19 cellular contexts compared by ENCODE assay signal in genomic region chr1:42323551-42323950, GRCh38. TPM values are rescaled to one million over a fixed set of nuclear protein-coding genes. Genes with fewer than 3 reads are reported as not detected.
A peak's percentile ranks its signal among the peaks of the same experiment; 100 is the strongest.
DNase-seq lines count a peak whose midpoint lies in the region; ATAC-seq, FAIRE-seq and TF ChIP-seq lines count a peak whose summit lies in the region.
"Had no signal": no experiment of that assay in that cellular context is flagged by ENCODE, and none has a peak within 500 bp of the region (broad histone marks: within the 10 kb centered on the region; RNA-seq: fewer than 3 reads in every experiment).

No MANE protein-coding gene starts in this region.

- H3K4me3 ChIP-seq in gastrocnemius medialis (no peak overlapping the region), aorta (ENCODE audit: low read length in 2 of 2) (no peak overlapping the region), PC-3 (ENCODE audit: low read length) (no peak overlapping the region)
- H3K4me3 ChIP-seq: Peyer's patch had no signal

- peaks cover 92% of the 10 kb centered on the region for H3K4me1 Mint-ChIP-seq in activated naive CD8-positive, alpha-beta T cell (ENCODE audit: low read depth)
- peaks cover 81% of the 10 kb centered on the region for H3K4me1 Mint-ChIP-seq in activated naive CD8-positive, alpha-beta T cell treated with anti-CD3 and anti-CD28 coated beads, Interleukin-2, amount 50 U/mL, for 24 hours
- peaks cover 91% of the 10 kb centered on the region for H3K4me1 Mint-ChIP-seq in brain

- H2AFZ ChIP-seq in PC-3 (ENCODE audit: low read length), result no peak overlapping the region

- ATAC-seq in activated naive CD8-positive, alpha-beta T cell treated with anti-CD3 and anti-CD28 coated beads, Interleukin-2, amount 50 U/mL, for 24 hours, result no peak
- ATAC-seq in gastrocnemius medialis, result no peak
- ATAC-seq in HG03521 (IDR thresholded peaks at IDR 0.05; ENCODE audit: unreplicated experiment), result no peak
- ATAC-seq in aorta (ENCODE audit: low FRiP score), result no peak
- no peak for ATAC-seq in PC-3
- ATAC-seq: Right ventricle myocardium inferior had no signal

- H3K36me3 ChIP-seq in gastrocnemius medialis (no peaks in the 10 kb centered on the region), aorta (ENCODE audit: control insufficient read depth in 1 of 2, insufficient read depth in 2 of 2, low read length in 1 of 2) (no peaks in the 10 kb centered on the region), PC-3 (ENCODE audit: low read depth, low read length) (no peaks in the 10 kb centered on the region)
- H3K36me3 ChIP-seq: Peyer's patch had no signal

- 85 to 89% methylated on average over 2 of the region's 2 CpGs for WGBS in aorta, 2 donors

- no peak overlapping the region for H3K9ac ChIP-seq in PC-3 (ENCODE audit: low read length)

- H3K27me3 ChIP-seq in gastrocnemius medialis (no peaks in the 10 kb centered on the region), aorta (ENCODE audit: control insufficient read depth in 1 of 2, insufficient read depth in 2 of 2, low read length in 1 of 2) (no peaks in the 10 kb centered on the region), PC-3 (ENCODE audit: low read length) (no peaks in the 10 kb centered on the region)
- H3K27me3 ChIP-seq: Peyer's patch had no signal

- H3K27ac ChIP-seq in gastrocnemius medialis (peak overlapping the region; percentile 75 to 87 (median 84)), aorta (ENCODE audit: low read depth in 1 of 2, low read length in 2 of 2) (no peak overlapping the region), PC-3 (ENCODE audit: low read length) (no peak overlapping the region)
- H3K27ac ChIP-seq: C4-2B, Peyer's patch had no signal

- no TSS peak for BruUV-seq in PC-3 (replicated peaks; lab: Mats Ljungman, UMichigan)

- H3K4me1 ChIP-seq in gastrocnemius medialis (peaks cover 80 to 92% of the 10 kb centered on the region in 2 donors), aorta (ENCODE audit: control insufficient read depth in 1 of 2, insufficient read depth in 2 of 2, low read length in 2 of 2) (peaks cover 4 to 6% of the 10 kb centered on the region in 2 donors), PC-3 (ENCODE audit: insufficient read depth, low read length) (peaks cover 12% of the 10 kb centered on the region)

- H3F3A ChIP-seq in PC-3 (ENCODE audit: low read length, unreplicated experiment), result no peaks in the 10 kb centered on the region

- no peak for TF ChIP-seq POLR2A in gastrocnemius medialis (IDR thresholded peaks at IDR 0.05)

- no peak for DNase-seq in activated naive CD8-positive, alpha-beta T cell treated with anti-CD3 and anti-CD28 coated beads, Interleukin-2, amount 50 U/mL, for 24 hours
- DNase-seq in GM19239 (ENCODE audit: insufficient read length, low spot score), result no peak
- DNase-seq in gastrocnemius medialis, result no peak
- no peak for DNase-seq in aorta
- DNase-seq in PC-3, result no peak
- DNase-seq: Calu3, H7, IMR-90, NCI-H1105 treated with DMSO at 0.1 percent for 48 hours, NCI-H1694 treated with DMSO at 0.1 percent for 48 hours, NCI-H2107, NCI-H2227 treated with DMSO at 0.1 percent for 48 hours, NCI-H524 treated with DMSO at 0.1 percent for 48 hours, Peyer's patch had no signal

- H3K9me3 ChIP-seq in gastrocnemius medialis, result no peaks in the 10 kb centered on the region
- no peaks in the 10 kb centered on the region for H3K9me3 ChIP-seq in aorta (ENCODE audit: control insufficient read depth, low read length)
- no peaks in the 10 kb centered on the region for H3K9me3 ChIP-seq in PC-3 (ENCODE audit: low read length)
- H3K9me3 ChIP-seq: Peyer's patch had no signal

- H4K20me1 ChIP-seq in PC-3 (ENCODE audit: low read length), result peaks cover 83% of the 10 kb centered on the region

- peak overlapping the region; percentile 76 for H3K27ac Mint-ChIP-seq in activated naive CD8-positive, alpha-beta T cell
- no peak overlapping the region for H3K27ac Mint-ChIP-seq in activated naive CD8-positive, alpha-beta T cell treated with anti-CD3 and anti-CD28 coated beads, Interleukin-2, amount 50 U/mL, for 24 hours
- H3K27ac Mint-ChIP-seq in brain, result peak overlapping the region in 3 of 5 experiments; percentile 40 to 93 (median 80)

- in situ Hi-C loops in gastrocnemius medialis (cut with MboI; ENCODE audit: low sequenced_read_pairs in 4 of 4), result loop anchor here in 1 of 4 donors (10.0 kb wide), 1 partner anchor 149 kb away; no protein-coding TSS in a partner anchor

- intact Hi-C loops in gastrocnemius medialis (cut with DNase I; ENCODE audit: low total_unique reads), result no loop called here
- intact Hi-C loops in aorta (cut with DNase I), result no loop called here
- intact Hi-C loops in PC-3 (cut with micrococcal nuclease), result no loop called here

- H3K36me3 Mint-ChIP-seq in activated naive CD8-positive, alpha-beta T cell, result peaks cover 9% of the 10 kb centered on the region
- H3K36me3 Mint-ChIP-seq in activated naive CD8-positive, alpha-beta T cell treated with anti-CD3 and anti-CD28 coated beads, Interleukin-2, amount 50 U/mL, for 24 hours (ENCODE audit: low read depth), result peaks cover 6% of the 10 kb centered on the region
- peaks cover 32% of the 10 kb centered on the region for H3K36me3 Mint-ChIP-seq in brain

- peaks cover 96% of the 10 kb centered on the region for H3K79me2 ChIP-seq in PC-3 (ENCODE audit: low read length)

- TF ChIP-seq CTCF in brain (conservative IDR thresholded peaks at IDR 0.05) (no peak), gastrocnemius medialis (IDR thresholded peaks at IDR 0.05 in 4 of 5, conservative IDR thresholded peaks at IDR 0.05 in 1 of 5) (no peak), PC-3 (conservative IDR thresholded peaks at IDR 0.05; ENCODE audit: low read depth, low read length) (no peak)

- H3K4me3 Mint-ChIP-seq in activated naive CD8-positive, alpha-beta T cell, result peak overlapping the region; percentile 19
- no peak overlapping the region for H3K4me3 Mint-ChIP-seq in activated naive CD8-positive, alpha-beta T cell treated with anti-CD3 and anti-CD28 coated beads, Interleukin-2, amount 50 U/mL, for 24 hours
- peak overlapping the region in 1 of 5 experiments; percentile 31 for H3K4me3 Mint-ChIP-seq in brain

- H3K9me3 Mint-ChIP-seq in activated naive CD8-positive, alpha-beta T cell (ENCODE audit: low read depth), result no peaks in the 10 kb centered on the region
- no peaks in the 10 kb centered on the region for H3K9me3 Mint-ChIP-seq in activated naive CD8-positive, alpha-beta T cell treated with anti-CD3 and anti-CD28 coated beads, Interleukin-2, amount 50 U/mL, for 24 hours
- H3K9me3 Mint-ChIP-seq in brain, result no peaks in the 10 kb centered on the region

- CTCF ChIA-PET in PC-3 (lab: Charles Lee), result interaction anchor here (0.6 kb wide), 1 partner anchor 11 kb away, joined by 3 read pairs; no protein-coding TSS in a partner anchor

- H3K9me2 ChIP-seq in PC-3 (replicated peaks; ENCODE audit: low read length), result no peaks in the 10 kb centered on the region

- no peaks in the 10 kb centered on the region for H3K27me3 Mint-ChIP-seq in activated naive CD8-positive, alpha-beta T cell
- H3K27me3 Mint-ChIP-seq in activated naive CD8-positive, alpha-beta T cell treated with anti-CD3 and anti-CD28 coated beads, Interleukin-2, amount 50 U/mL, for 24 hours, result no peaks in the 10 kb centered on the region
- H3K27me3 Mint-ChIP-seq in brain, result peaks cover 4% of the 10 kb centered on the region

- FAIRE-seq in GM19239 (lab: Jason Lieb, UNC), result peak; percentile 23

- POLR2A ChIA-PET in PC-3 (lab: Charles Lee; ENCODE audit: unreplicated experiment), result no interaction called here

- H3K4me2 ChIP-seq in PC-3 (ENCODE audit: low read length), result no peak overlapping the region

RNA-seq across cellular contexts. Expression of gene FOXJ3, which starts 11.5 kb away (rescaled TPM):
- polyA plus RNA-seq in brain (ENCODE audit: insufficient read depth, low read depth, low replicate concordance) (44.2 TPM), aorta (10 to 100 TPM in 1 of 2 donors, 1 to 10 TPM in 1; 9.6 to 17.1 TPM)
- total RNA-seq in gastrocnemius medialis (10 to 100 TPM; 39.4 to 81.0 (median 56.3) TPM), aorta (10 to 100 TPM; 44.4 to 64.2 TPM), PC-3 (2014; rRNA removed) (22.7 and 23.4 TPM in 2 replicates)

RNA-seq across cellular contexts. Expression of gene RIMKLA, which starts 57.0 kb away (rescaled TPM):
- polyA plus RNA-seq in brain (ENCODE audit: insufficient read depth, low read depth, low replicate concordance) (29.9 TPM), aorta (under 1 TPM; 0.25 to 0.54 TPM)
- total RNA-seq in gastrocnemius medialis (1 to 10 TPM in 1 of 4 donors, under 1 TPM in 3; 0.78 to 1.2 (median 0.85) TPM), aorta (1 to 10 TPM in 1 of 2 donors, under 1 TPM in 1; 0.06 to 1.3 TPM), PC-3 (2014; rRNA removed) (3.5 and 4.5 TPM in 2 replicates)
- total RNA-seq: IMR-90 had no signal
- polyA plus RNA-seq: IMR-90 had no signal

Comparison
In these comparisons a context has a peak if more than half of its experiments do, and no peak if none do; other contexts are left out.
1. H3K27ac ChIP-seq: peak in gastrocnemius medialis (4 of 4); none in aorta (0 of 2) and PC-3 (single experiment).